ENCODE assay signal across 12 cellular contexts in genomic region chr12:15855646-15856045, GRCh38. TPM values are rescaled to one million over a fixed set of nuclear protein-coding genes. Genes with fewer than 3 reads are reported as not detected.
A peak's percentile ranks its signal among the peaks of the same experiment; 100 is the strongest.
DNase-seq lines count a peak whose midpoint lies in the region; ATAC-seq, FAIRE-seq and TF ChIP-seq lines count a peak whose summit lies in the region.
"Had no signal": no experiment of that assay in that cellular context is flagged by ENCODE, and none has a peak within 500 bp of the region (broad histone marks: within the 10 kb centered on the region; RNA-seq: fewer than 3 reads in every experiment).

No MANE protein-coding gene starts in this region.

- H3K4me3 Mint-ChIP-seq in neural progenitor cell, result no peak overlapping the region
- H3K4me3 Mint-ChIP-seq in WTC11, result no peak overlapping the region
- H3K4me3 Mint-ChIP-seq: activated CD4-positive, alpha-beta memory T cell treated with anti-CD3 and anti-CD28 coated beads, Interleukin-2, amount 10 ng/mL, durations not matched to agents 7 days and 5 days; activated T-helper 1 cell treated with anti-CD3 and anti-CD28 coated beads, Interleukin-12 subunit alpha, Interleukin-12 subunit beta, Interleukin-2, Interleukin-4 antibody, amounts not matched to agents 30 ng/mL and 10 ng/mL and 1 ng/mL, durations not matched to agents 14 hours and 24 hours and 36 hours; stimulated activated naive CD8-positive, alpha-beta T cell treated with anti-CD3 and anti-CD28 coated beads, Interleukin-15, Interleukin-2, amounts not matched to agents 100 ng/mL and 50 ng/mL, for 24 hours had no signal

- H3K9me3 ChIP-seq in neural progenitor cell (ENCODE audit: low read depth), result no peaks in the 10 kb centered on the region

- H3K36me3 Mint-ChIP-seq in neural progenitor cell, result no peaks in the 10 kb centered on the region
- no peaks in the 10 kb centered on the region for H3K36me3 Mint-ChIP-seq in WTC11

- no peaks in the 10 kb centered on the region for H3F3A ChIP-seq in neural progenitor cell (ENCODE audit: low read depth)

- H2AFZ ChIP-seq in neural progenitor cell (replicated peaks), result peak overlapping the region; percentile 38

- H4K20me1 ChIP-seq in neural progenitor cell (ENCODE audit: low read depth), result no peaks in the 10 kb centered on the region

- H3K36me3 ChIP-seq in neural progenitor cell, result no peaks in the 10 kb centered on the region

- CTCF ChIA-PET in WTC11 (lab: Charles Lee), result interaction anchor here (1.1 to 4.0 kb wide), 4 partner anchors 83 to 324 kb away, joined by 4 to 64 read pairs (median 21); no protein-coding TSS in a partner anchor

- no peak for TF ChIP-seq CTCF in neural progenitor cell (IDR thresholded peaks at IDR 0.05)
- no peak for TF ChIP-seq CTCF in WTC11 (IDR thresholded peaks at IDR 0.05)

- FAIRE-seq in GM19239 (lab: Jason Lieb, UNC), result no peak
- FAIRE-seq: urothelium cell line had no signal

- H3K4me2 ChIP-seq in neural progenitor cell, result peak overlapping the region; percentile 63

- no peak overlapping the region for H3K27ac Mint-ChIP-seq in neural progenitor cell
- no peak overlapping the region for H3K27ac Mint-ChIP-seq in WTC11
- H3K27ac Mint-ChIP-seq: activated CD4-positive, alpha-beta memory T cell treated with anti-CD3 and anti-CD28 coated beads, Interleukin-2, amount 10 ng/mL, durations not matched to agents 7 days and 5 days; activated T-helper 1 cell treated with anti-CD3 and anti-CD28 coated beads, Interleukin-12 subunit alpha, Interleukin-12 subunit beta, Interleukin-2, Interleukin-4 antibody, amounts not matched to agents 30 ng/mL and 10 ng/mL and 1 ng/mL, durations not matched to agents 14 hours and 24 hours and 36 hours; stimulated activated naive CD8-positive, alpha-beta T cell treated with anti-CD3 and anti-CD28 coated beads, Interleukin-15, Interleukin-2, amounts not matched to agents 100 ng/mL and 50 ng/mL, for 24 hours had no signal

- H3K4me1 Mint-ChIP-seq in neural progenitor cell, result peaks cover 34% of the 10 kb centered on the region
- H3K4me1 Mint-ChIP-seq in WTC11, result peaks cover 6% of the 10 kb centered on the region; the same call in 1 of the 2 replicates
- H3K4me1 Mint-ChIP-seq: activated CD4-positive, alpha-beta memory T cell treated with anti-CD3 and anti-CD28 coated beads, Interleukin-2, amount 10 ng/mL, durations not matched to agents 7 days and 5 days had no signal

- POLR2A ChIA-PET in WTC11 (lab: Charles Lee), result no interaction called here

- H3K4me1 ChIP-seq in neural progenitor cell, result peaks cover 36% of the 10 kb centered on the region

- peak overlapping the region; percentile 51 for H3K27ac ChIP-seq in neural progenitor cell

- H3K27me3 Mint-ChIP-seq in neural progenitor cell (ENCODE audit: insufficient read depth, low read depth) (no peaks in the 10 kb centered on the region), WTC11 (ENCODE audit: low read depth) (no peaks in the 10 kb centered on the region)

- H3K9me3 Mint-ChIP-seq in neural progenitor cell, result no peaks in the 10 kb centered on the region
- H3K9me3 Mint-ChIP-seq in WTC11, result no peaks in the 10 kb centered on the region
- H3K9me3 Mint-ChIP-seq: activated CD4-positive, alpha-beta memory T cell treated with anti-CD3 and anti-CD28 coated beads, Interleukin-2, amount 10 ng/mL, durations not matched to agents 7 days and 5 days; activated T-helper 1 cell treated with anti-CD3 and anti-CD28 coated beads, Interleukin-12 subunit alpha, Interleukin-12 subunit beta, Interleukin-2, Interleukin-4 antibody, amounts not matched to agents 30 ng/mL and 10 ng/mL and 1 ng/mL, durations not matched to agents 14 hours and 24 hours and 36 hours; stimulated activated naive CD8-positive, alpha-beta T cell treated with anti-CD3 and anti-CD28 coated beads, Interleukin-15, Interleukin-2, amounts not matched to agents 100 ng/mL and 50 ng/mL, for 24 hours had no signal

- H3K9ac ChIP-seq in neural progenitor cell, result no peak overlapping the region

- peak; percentile 10 for DNase-seq in AG20443 (ENCODE audit: low spot score)
- peak; percentile 64 for DNase-seq in M059J (ENCODE audit: low read depth)
- DNase-seq in dedifferentiated amniotic fluid mesenchymal stem cell (ENCODE audit: extremely low spot score), result peak; percentile 51
- DNase-seq in neural progenitor cell (ENCODE audit: low spot score), result no peak
- DNase-seq in WTC11 (ENCODE audit: low spot score), result no peak
- DNase-seq in stimulated activated CD4-positive, alpha-beta T cell treated with anti-CD3 and anti-CD28 coated beads, Interleukin-2, amount 100 ng/mL, for 24 hours, result no peak
- DNase-seq in GM19239 (ENCODE audit: insufficient read length, low spot score), result no peak

- H3K79me2 ChIP-seq in neural progenitor cell (ENCODE audit: low read depth), result no peaks in the 10 kb centered on the region

- no peak overlapping the region for H3K4me3 ChIP-seq in neural progenitor cell

- no peaks in the 10 kb centered on the region for H3K27me3 ChIP-seq in neural progenitor cell

- ATAC-seq in WTC11 (no peak), GM18502 (IDR thresholded peaks at IDR 0.05; ENCODE audit: poor library complexity, unreplicated experiment) (no peak)

TF ChIP-seq in WTC11, 78 proteins besides CTCF, POLR2A, EP300 and RAD21:
- no peak for TF ChIP-seq SP1 (CRISPR knock-in tag; conservative IDR thresholded peaks at IDR 0.05)
- TF ChIP-seq EMX1 (CRISPR knock-in tag; IDR thresholded peaks at IDR 0.05), result no peak
- no peak for TF ChIP-seq PRRX2 (CRISPR knock-in tag; IDR thresholded peaks at IDR 0.05)
- no peak for TF ChIP-seq TEAD1 (CRISPR knock-in tag; IDR thresholded peaks at IDR 0.05)
- no peak for TF ChIP-seq ZNF512 (CRISPR knock-in tag; IDR thresholded peaks at IDR 0.05; ENCODE audit: borderline replicate concordance)
- TF ChIP-seq MAX (CRISPR knock-in tag; IDR thresholded peaks at IDR 0.05), result no peak
- no peak for TF ChIP-seq NR1H2 (CRISPR knock-in tag; IDR thresholded peaks at IDR 0.05)
- TF ChIP-seq USF2 (CRISPR knock-in tag; IDR thresholded peaks at IDR 0.05), result no peak
- TF ChIP-seq FOXP4 (CRISPR knock-in tag; IDR thresholded peaks at IDR 0.05), result no peak
- no peak for TF ChIP-seq ZNF232 (CRISPR knock-in tag; IDR thresholded peaks at IDR 0.05)
- no peak for TF ChIP-seq E2F4 (CRISPR knock-in tag; IDR thresholded peaks at IDR 0.05; ENCODE audit: borderline replicate concordance, low read depth)

RNA-seq across cellular contexts. Expression of gene STRAP, which starts 26.5 kb away (rescaled TPM):
- 91.0 and 148 TPM in 2 replicates for total RNA-seq in M059J (2014; rRNA removed; shearing (Covaris generic))
- total RNA-seq in neural progenitor cell (ENCODE audit: low replicate concordance), result 180 and 303 TPM in 2 replicates
- 196 to 221 TPM (median 201 TPM) in 3 replicates for total RNA-seq in WTC11 (2021)

RNA-seq across cellular contexts. Expression of gene DERA, which starts 55.5 kb away (rescaled TPM):
- 67.0 and 111 TPM in 2 replicates for total RNA-seq in M059J (2014; rRNA removed; shearing (Covaris generic))
- total RNA-seq in neural progenitor cell (ENCODE audit: low replicate concordance), result 64.6 and 91.2 TPM in 2 replicates
- 21.2 to 23.7 TPM (median 22.4 TPM) in 3 replicates for total RNA-seq in WTC11 (2021)

Comparison
In these comparisons a context has a peak if more than half of its experiments do, and no peak if none do; other contexts are left out.
1. DNase-seq: peak in AG20443 (single experiment), M059J (single experiment) and dedifferentiated amniotic fluid mesenchymal stem cell (single experiment); none in neural progenitor cell (single experiment), WTC11 (single experiment), stimulated activated CD4-positive, alpha-beta T cell treated with anti-CD3 and anti-CD28 coated beads, Interleukin-2, amount 100 ng/mL, for 24 hours (0 of 2) and GM19239 (single experiment).